ENCODE assay signal across 26 cellular contexts in the genomic region with DNA sequence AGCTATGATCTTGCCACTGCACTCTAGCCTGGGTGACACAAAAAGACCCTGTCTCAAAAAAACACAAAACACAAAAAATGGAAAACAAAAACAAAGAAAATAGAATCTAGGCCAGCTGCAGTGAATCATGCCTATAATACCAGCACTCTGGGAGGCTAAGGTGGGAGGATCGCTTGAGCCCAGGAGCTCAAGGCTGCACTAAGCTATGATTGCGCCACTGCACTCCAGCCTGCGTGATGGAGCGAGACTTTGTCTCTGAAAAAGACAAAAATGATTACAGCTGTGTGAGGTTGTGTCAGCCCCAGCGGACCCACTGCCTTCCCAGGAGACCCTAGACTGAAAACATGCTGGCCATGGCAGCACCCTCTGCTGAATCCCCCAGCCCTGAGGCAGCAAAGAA.
"Had no signal": no experiment of that assay in that cellular context is flagged by ENCODE, and none has a peak within 500 bp of the region (broad histone marks: within the 10 kb centered on the region; RNA-seq: fewer than 3 reads in every experiment).

No MANE protein-coding gene starts in this region.

- H3K4me1 Mint-ChIP-seq: immature natural killer cell; naive B cell; natural killer cell; stimulated activated naive B cell treated with anti-CD40 and anti-IgM and Interleukin-4, amounts not matched to agents 10 μg/mL and 1 μg/mL and 100 μg/mL, for 72 hours had no signal

- DNase-seq: hypothalamus; immature natural killer cell; kidney; left colon; left lung; naive B cell; natural killer cell; nucleus accumbens; stimulated activated CD4-positive, alpha-beta T cell treated with anti-CD3 and anti-CD28 coated beads, Interleukin-12 subunit alpha, Interleukin-12 subunit beta, amount 100 ng/mL, for 4 hours; stimulated activated CD4-positive, alpha-beta T cell treated with anti-CD3 and anti-CD28 coated beads, Interleukin-15, amount 100 ng/mL, for 24 hours; stimulated activated CD4-positive, alpha-beta T cell treated with anti-CD3 and anti-CD28 coated beads, Interleukin-2, amount 100 ng/mL, for 24 hours; stimulated activated CD4-positive, alpha-beta T cell treated with anti-CD3 and anti-CD28 coated beads, Interleukin-4, amount 100 ng/mL, for 1 hour; stimulated activated naive B cell treated with anti-CD40 and anti-IgM and Interleukin-4, amounts not matched to agents 10 μg/mL and 1 μg/mL and 100 μg/mL, for 72 hours; stimulated activated naive CD8-positive, alpha-beta T cell treated with anti-CD3 and anti-CD28 coated beads, Interleukin-15, Interleukin-2, amounts not matched to agents 100 U/mL and 50 U/mL, for 24 hours; stomach; testis; thyroid gland; transverse colon; upper lobe of left lung had no signal

- H3K36me3 ChIP-seq: left lung, right atrium auricular region, stomach, thyroid gland, transverse colon, upper lobe of left lung, vagina had no signal

- H3K4me3 Mint-ChIP-seq: immature natural killer cell; naive B cell; natural killer cell; stimulated activated naive B cell treated with anti-CD40 and anti-IgM and Interleukin-4, amounts not matched to agents 10 μg/mL and 1 μg/mL and 100 μg/mL, for 72 hours had no signal

- H3K4me1 ChIP-seq: left lung, parathyroid adenoma, right atrium auricular region, stomach, testis, transverse colon, upper lobe of left lung, vagina had no signal

- H3K27ac Mint-ChIP-seq: immature natural killer cell; natural killer cell; progenitor cell of endocrine pancreas; stimulated activated naive B cell treated with anti-CD40 and anti-IgM and Interleukin-4, amounts not matched to agents 10 μg/mL and 1 μg/mL and 100 μg/mL, for 72 hours had no signal

- ATAC-seq: left colon; left lung; natural killer cell; sciatic nerve; stimulated activated naive B cell treated with anti-CD40 and anti-IgM and Interleukin-4, amounts not matched to agents 10 μg/mL and 1 μg/mL and 100 μg/mL, for 72 hours; stimulated activated naive CD8-positive, alpha-beta T cell treated with anti-CD3 and anti-CD28 coated beads, Interleukin-15, Interleukin-2, amounts not matched to agents 100 U/mL and 50 U/mL, for 24 hours had no signal

- H3K9me3 Mint-ChIP-seq: immature natural killer cell, natural killer cell had no signal

- H3K27ac ChIP-seq: left lung, parathyroid adenoma, right atrium auricular region, skin epidermis, stomach, testis, thyroid gland, transverse colon, upper lobe of left lung, vagina had no signal

- H3K4me3 ChIP-seq: left lung, lung, right atrium auricular region, skin epidermis, stomach, testis, thyroid gland, transverse colon, upper lobe of left lung, vagina had no signal

- H3K36me3 Mint-ChIP-seq: immature natural killer cell; naive B cell; natural killer cell; stimulated activated naive B cell treated with anti-CD40 and anti-IgM and Interleukin-4, amounts not matched to agents 10 μg/mL and 1 μg/mL and 100 μg/mL, for 72 hours had no signal

- H3K27me3 ChIP-seq: right atrium auricular region, testis, thyroid gland, upper lobe of left lung, vagina had no signal

- H3K9ac ChIP-seq: parathyroid adenoma had no signal

- H3K9me3 ChIP-seq: testis, thyroid gland, transverse colon, vagina had no signal
